In genomic region chr13:76225815-76226489, GRCh38 we compare ENCODE assay signal across 1 cellular context.
TF ChIP-seq lines count a peak whose summit lies in the region.

No MANE protein-coding gene starts in this region.

TF ChIP-seq in SK-N-SH, 30 proteins besides CTCF, POLR2A, EP300 and RAD21 (continued from another document):
- TF ChIP-seq PBX3 (IDR thresholded peaks at IDR 0.05) (no peak), JUND (IDR thresholded peaks at IDR 0.05) (no peak), SMC3 (IDR thresholded peaks at IDR 0.05; ENCODE audit: low read depth, low read length) (no peak), RCOR1 (IDR thresholded peaks at IDR 0.05; ENCODE audit: low read length) (no peak)
